Comparison of ENCODE assay signal across 20 cellular contexts in genomic region chr3:103127116-103127630, GRCh38.
DNase-seq lines count a peak whose midpoint lies in the region; ATAC-seq and TF ChIP-seq lines count a peak whose summit lies in the region.
"Had no signal": no experiment of that assay in that cellular context is flagged by ENCODE, and none has a peak within 500 bp of the region (broad histone marks: within the 10 kb centered on the region; RNA-seq: fewer than 3 reads in every experiment).

No MANE protein-coding gene starts in this region.

- no peaks in the 10 kb centered on the region for H3K36me3 Mint-ChIP-seq in neural progenitor cell
- H3K36me3 Mint-ChIP-seq: activated naive CD8-positive, alpha-beta T cell treated with anti-CD3 and anti-CD28 coated beads for 36 hours; stimulated activated effector memory CD8-positive, alpha-beta T cell treated with anti-CD3 and anti-CD28 coated beads, Interleukin-12 subunit alpha, Interleukin-12 subunit beta, amount 100 ng/mL, for 72 hours had no signal

- peak overlapping the region; percentile 61 for H3K4me3 ChIP-seq in SK-N-MC
- H3K4me3 ChIP-seq in smooth muscle cell = no peak overlapping the region
- H3K4me3 ChIP-seq in upper lobe of left lung = no peak overlapping the region
- no peak overlapping the region for H3K4me3 ChIP-seq in neural progenitor cell
- H3K4me3 ChIP-seq: cardiac muscle cell, esophagus muscularis mucosa, lower lobe of right lung, transverse colon had no signal

- H3K27me3 ChIP-seq in smooth muscle cell (ENCODE audit: low read depth) (no peaks in the 10 kb centered on the region), upper lobe of left lung (no peaks in the 10 kb centered on the region), neural progenitor cell (no peaks in the 10 kb centered on the region)
- H3K27me3 ChIP-seq: cardiac muscle cell, esophagus muscularis mucosa, transverse colon had no signal

- no peaks in the 10 kb centered on the region for H3K79me2 ChIP-seq in smooth muscle cell (ENCODE audit: low read depth)
- no peaks in the 10 kb centered on the region for H3K79me2 ChIP-seq in neural progenitor cell (ENCODE audit: low read depth)

- no peak for TF ChIP-seq POLR2A in upper lobe of left lung (IDR thresholded peaks at IDR 0.05)

- TF ChIP-seq CTCF in smooth muscle cell (IDR thresholded peaks at IDR 0.05; ENCODE audit: borderline replicate concordance, insufficient read depth, poor library complexity, severe bottlenecking) (no peak), upper lobe of left lung (IDR thresholded peaks at IDR 0.05) (no peak), neural progenitor cell (IDR thresholded peaks at IDR 0.05) (no peak)

- H3K4me1 Mint-ChIP-seq in neural progenitor cell = no peaks in the 10 kb centered on the region
- H3K4me1 Mint-ChIP-seq: activated CD4-positive, alpha-beta memory T cell treated with anti-CD3 and anti-CD28 coated beads, Interleukin-2, amount 10 ng/mL, durations not matched to agents 7 days and 5 days; activated naive CD8-positive, alpha-beta T cell treated with anti-CD3 and anti-CD28 coated beads for 36 hours; B cell; stimulated activated effector memory CD8-positive, alpha-beta T cell treated with anti-CD3 and anti-CD28 coated beads, Interleukin-12 subunit alpha, Interleukin-12 subunit beta, amount 100 ng/mL, for 72 hours had no signal

- H3K27ac Mint-ChIP-seq in neural progenitor cell = no peak overlapping the region
- H3K27ac Mint-ChIP-seq: activated CD4-positive, alpha-beta memory T cell treated with anti-CD3 and anti-CD28 coated beads, Interleukin-2, amount 10 ng/mL, durations not matched to agents 7 days and 5 days; activated naive CD8-positive, alpha-beta T cell treated with anti-CD3 and anti-CD28 coated beads for 36 hours; B cell; stimulated activated effector memory CD8-positive, alpha-beta T cell treated with anti-CD3 and anti-CD28 coated beads, Interleukin-12 subunit alpha, Interleukin-12 subunit beta, amount 100 ng/mL, for 72 hours had no signal

- no peak for TF ChIP-seq EP300 in upper lobe of left lung (IDR thresholded peaks at IDR 0.05)

- H3K27ac ChIP-seq in SK-N-MC (peak overlapping the region; percentile 89), smooth muscle cell (ENCODE audit: low read depth) (peak overlapping the region; percentile 21), upper lobe of left lung (no peak overlapping the region), neural progenitor cell (no peak overlapping the region)
- H3K27ac ChIP-seq: cardiac muscle cell, esophagus muscularis mucosa, lower lobe of right lung, transverse colon had no signal

- peak overlapping the region; percentile 69 for H3K9ac ChIP-seq in SK-N-MC (ENCODE audit: insufficient read length)
- no peak overlapping the region for H3K9ac ChIP-seq in smooth muscle cell (ENCODE audit: low read depth)
- no peak overlapping the region for H3K9ac ChIP-seq in neural progenitor cell

- H3K9me3 ChIP-seq in SK-N-MC (ENCODE audit: low read depth, low read length) (no peaks in the 10 kb centered on the region), smooth muscle cell (replicated peaks; ENCODE audit: low read depth) (no peaks in the 10 kb centered on the region), upper lobe of left lung (no peaks in the 10 kb centered on the region), neural progenitor cell (ENCODE audit: low read depth) (no peaks in the 10 kb centered on the region)
- H3K9me3 ChIP-seq: esophagus muscularis mucosa, lower lobe of right lung, transverse colon had no signal

- H3K4me3 Mint-ChIP-seq in neural progenitor cell = no peak overlapping the region
- H3K4me3 Mint-ChIP-seq: activated CD4-positive, alpha-beta memory T cell treated with anti-CD3 and anti-CD28 coated beads, Interleukin-2, amount 10 ng/mL, durations not matched to agents 7 days and 5 days; activated naive CD8-positive, alpha-beta T cell treated with anti-CD3 and anti-CD28 coated beads for 36 hours; B cell; stimulated activated effector memory CD8-positive, alpha-beta T cell treated with anti-CD3 and anti-CD28 coated beads, Interleukin-12 subunit alpha, Interleukin-12 subunit beta, amount 100 ng/mL, for 72 hours had no signal

- no peaks in the 10 kb centered on the region for H3K4me1 ChIP-seq in smooth muscle cell (ENCODE audit: low read depth)
- no peaks in the 10 kb centered on the region for H3K4me1 ChIP-seq in upper lobe of left lung
- H3K4me1 ChIP-seq in neural progenitor cell = no peaks in the 10 kb centered on the region
- H3K4me1 ChIP-seq: esophagus muscularis mucosa, lower lobe of right lung, transverse colon had no signal

- peaks cover 2% of the 10 kb centered on the region for H3K27me3 Mint-ChIP-seq in neural progenitor cell (ENCODE audit: insufficient read depth, low read depth)
- H3K27me3 Mint-ChIP-seq: activated CD4-positive, alpha-beta memory T cell treated with anti-CD3 and anti-CD28 coated beads, Interleukin-2, amount 10 ng/mL, durations not matched to agents 7 days and 5 days; activated naive CD8-positive, alpha-beta T cell treated with anti-CD3 and anti-CD28 coated beads for 36 hours; B cell had no signal

- WGBS in smooth muscle cell (ENCODE audit: low lambda C conversion rate) = 64% methylated on average over 5 of the region's 5 CpGs
- WGBS in upper lobe of left lung, 2 donors = 64 to 70% methylated on average over 5 of the region's 5 CpGs

- H3F3A ChIP-seq in smooth muscle cell (ENCODE audit: low read depth) (no peaks in the 10 kb centered on the region), neural progenitor cell (ENCODE audit: low read depth) (no peaks in the 10 kb centered on the region)

- no peaks in the 10 kb centered on the region for H3K36me3 ChIP-seq in SK-N-MC (ENCODE audit: insufficient read depth, low read length)
- no peaks in the 10 kb centered on the region for H3K36me3 ChIP-seq in smooth muscle cell (ENCODE audit: low read depth)
- no peaks in the 10 kb centered on the region for H3K36me3 ChIP-seq in upper lobe of left lung
- no peaks in the 10 kb centered on the region for H3K36me3 ChIP-seq in neural progenitor cell
- H3K36me3 ChIP-seq: cardiac muscle cell, esophagus muscularis mucosa, lower lobe of right lung, transverse colon had no signal

- ATAC-seq in GM19025 (IDR thresholded peaks at IDR 0.05; ENCODE audit: low read depth, unreplicated experiment) (peak; percentile 35), HG02884 (IDR thresholded peaks at IDR 0.05; ENCODE audit: unreplicated experiment) (peak; percentile 34), upper lobe of left lung (ENCODE audit: low FRiP score in 2 of 2) (no peak)
- ATAC-seq: lower lobe of right lung had no signal

- peaks cover 2% of the 10 kb centered on the region for H3K9me3 Mint-ChIP-seq in neural progenitor cell
- H3K9me3 Mint-ChIP-seq: activated CD4-positive, alpha-beta memory T cell treated with anti-CD3 and anti-CD28 coated beads, Interleukin-2, amount 10 ng/mL, durations not matched to agents 7 days and 5 days had no signal

- peak overlapping the region; percentile 50 for H3K4me2 ChIP-seq in smooth muscle cell
- H3K4me2 ChIP-seq in neural progenitor cell = no peak overlapping the region

- H4K20me1 ChIP-seq in smooth muscle cell (ENCODE audit: low read depth) (no peaks in the 10 kb centered on the region), neural progenitor cell (ENCODE audit: low read depth) (no peaks in the 10 kb centered on the region)

- H2AFZ ChIP-seq in smooth muscle cell (ENCODE audit: low read depth) (no peak overlapping the region), neural progenitor cell (replicated peaks) (no peak overlapping the region)

- DNase-seq in SK-N-MC (ENCODE audit: low read depth, low spot score) = no peak
- DNase-seq in smooth muscle cell (lab: John Stamatoyannopoulos, UW; ENCODE audit: unreplicated experiment) = no peak
- DNase-seq in upper lobe of left lung = no peak
- no peak for DNase-seq in SKM-1 (lab: John Stamatoyannopoulos, UW; ENCODE audit: unreplicated experiment)
- DNase-seq in neural progenitor cell (ENCODE audit: low spot score) = no peak
- DNase-seq: activated CD4-positive, alpha-beta memory T cell treated with anti-CD3 and anti-CD28 coated beads, Interleukin-2, amount 10 ng/mL, durations not matched to agents 7 days and 5 days; activated naive CD8-positive, alpha-beta T cell treated with anti-CD3 and anti-CD28 coated beads for 36 hours; activated T-cell treated with anti-CD3 and anti-CD28 coated beads, Interleukin-2, amount 50 U/mL, for 48 hours; glutamatergic neuron; lower lobe of right lung; NCI-H1694 treated with DMSO at 0.1 percent for 48 hours; NCI-H524; small intestine; transverse colon had no signal

Comparison
In these comparisons a context has a peak if more than half of its experiments do, and no peak if none do; other contexts are left out.
1. ATAC-seq: peak in GM19025 (single experiment) and HG02884 (single experiment); none in upper lobe of left lung (0 of 2).
2. H3K27ac ChIP-seq: peak in SK-N-MC (single experiment) and smooth muscle cell (single experiment); none in upper lobe of left lung (0 of 4) and neural progenitor cell (single experiment).